23 cellular contexts compared by ENCODE assay signal in genomic region chr3:95521396-95521795, GRCh38.
"Had no signal": no experiment of that assay in that cellular context is flagged by ENCODE, and none has a peak within 500 bp of the region (broad histone marks: within the 10 kb centered on the region; RNA-seq: fewer than 3 reads in every experiment).

No MANE protein-coding gene starts in this region.

- H3K9ac ChIP-seq: neural progenitor cell had no signal

- H3K27ac ChIP-seq: coronary artery, esophagus squamous epithelium, left ventricle myocardium inferior, neural progenitor cell, spleen, thoracic aorta, vagina had no signal

- H3K36me3 Mint-ChIP-seq: activated CD4-positive, alpha-beta memory T cell treated with anti-CD3 and anti-CD28 coated beads for 36 hours; activated naive CD8-positive, alpha-beta T cell treated with anti-CD3 and anti-CD28 coated beads, Interleukin-2, amount 10 ng/mL, durations not matched to agents 7 days and 5 days; naive thymus-derived CD4-positive, alpha-beta T cell; neural progenitor cell; type B pancreatic cell had no signal

- H3K27me3 Mint-ChIP-seq: activated B cell treated with CpG ODN at 0.5 μM for 24 hours; activated CD4-positive, alpha-beta memory T cell treated with anti-CD3 and anti-CD28 coated beads for 36 hours; activated naive CD8-positive, alpha-beta T cell treated with anti-CD3 and anti-CD28 coated beads, Interleukin-2, amount 10 ng/mL, durations not matched to agents 7 days and 5 days; naive thymus-derived CD4-positive, alpha-beta T cell; progenitor cell of endocrine pancreas; type B pancreatic cell had no signal

- H3K36me3 ChIP-seq: esophagus squamous epithelium, left ventricle myocardium inferior, neural progenitor cell, spleen, thoracic aorta, vagina had no signal

- ATAC-seq: activated T-cell treated with anti-CD3 and anti-CD28 coated beads, Interleukin-2, amount 50 U/mL, for 72 hours; naive thymus-derived CD4-positive, alpha-beta T cell had no signal

- DNase-seq: activated B cell treated with CpG ODN at 0.5 μM for 24 hours; activated CD4-positive, alpha-beta memory T cell treated with anti-CD3 and anti-CD28 coated beads for 36 hours; activated CD4-positive, alpha-beta T cell treated with anti-CD3 and anti-CD28 coated beads for 4 hours; activated effector memory CD4-positive, alpha-beta T cell treated with Interleukin-2 at 50 U/mL for 16 hours; activated naive CD4-positive, alpha-beta T cell treated with anti-CD3 and anti-CD28 coated beads for 36 hours; activated naive CD8-positive, alpha-beta T cell treated with anti-CD3 and anti-CD28 coated beads, Interleukin-2, amount 10 ng/mL, durations not matched to agents 7 days and 5 days; activated T-cell treated with anti-CD3 and anti-CD28 coated beads, Interleukin-2, amount 50 U/mL, for 72 hours; amniotic stem cell; esophagus squamous epithelium; left ventricle myocardium inferior; naive thymus-derived CD4-positive, alpha-beta T cell; retina; spleen; stimulated activated CD4-positive, alpha-beta T cell treated with anti-CD3 and anti-CD28 coated beads, Interleukin-4, amount 100 ng/mL, for 1 hour; stimulated activated naive CD4-positive, alpha-beta T cell treated with Interleukin-2 at 50 U/mL for 16 hours; T1000 had no signal

- H3K9me3 ChIP-seq: esophagus squamous epithelium, left ventricle myocardium inferior, spleen, thoracic aorta, vagina had no signal

- H3K4me3 ChIP-seq: coronary artery, esophagus squamous epithelium, left ventricle myocardium inferior, neural progenitor cell, spleen, thoracic aorta, vagina had no signal

- H3K4me1 Mint-ChIP-seq: activated B cell treated with CpG ODN at 0.5 μM for 24 hours; activated naive CD8-positive, alpha-beta T cell treated with anti-CD3 and anti-CD28 coated beads, Interleukin-2, amount 10 ng/mL, durations not matched to agents 7 days and 5 days; naive thymus-derived CD4-positive, alpha-beta T cell; neural progenitor cell had no signal

- H3K4me1 ChIP-seq: esophagus squamous epithelium, left ventricle myocardium inferior, neural progenitor cell, spleen, vagina had no signal

- H3K9me3 Mint-ChIP-seq: activated naive CD8-positive, alpha-beta T cell treated with anti-CD3 and anti-CD28 coated beads, Interleukin-2, amount 10 ng/mL, durations not matched to agents 7 days and 5 days; activated T-cell treated with anti-CD3 and anti-CD28 coated beads, Interleukin-2, amount 50 U/mL, for 72 hours; naive thymus-derived CD4-positive, alpha-beta T cell; neural progenitor cell; type B pancreatic cell had no signal

- FAIRE-seq: bronchial epithelial cell had no signal

- H3K4me3 Mint-ChIP-seq: activated B cell treated with CpG ODN at 0.5 μM for 24 hours; activated CD4-positive, alpha-beta memory T cell treated with anti-CD3 and anti-CD28 coated beads for 36 hours; activated naive CD4-positive, alpha-beta T cell treated with anti-CD3 and anti-CD28 coated beads for 36 hours; activated naive CD8-positive, alpha-beta T cell treated with anti-CD3 and anti-CD28 coated beads, Interleukin-2, amount 10 ng/mL, durations not matched to agents 7 days and 5 days; activated T-cell treated with anti-CD3 and anti-CD28 coated beads, Interleukin-2, amount 50 U/mL, for 72 hours; naive thymus-derived CD4-positive, alpha-beta T cell; neural progenitor cell; type B pancreatic cell had no signal

- H3K27ac Mint-ChIP-seq: activated B cell treated with CpG ODN at 0.5 μM for 24 hours; activated CD4-positive, alpha-beta memory T cell treated with anti-CD3 and anti-CD28 coated beads for 36 hours; activated naive CD4-positive, alpha-beta T cell treated with anti-CD3 and anti-CD28 coated beads for 36 hours; activated naive CD8-positive, alpha-beta T cell treated with anti-CD3 and anti-CD28 coated beads, Interleukin-2, amount 10 ng/mL, durations not matched to agents 7 days and 5 days; activated T-cell treated with anti-CD3 and anti-CD28 coated beads, Interleukin-2, amount 50 U/mL, for 72 hours; naive thymus-derived CD4-positive, alpha-beta T cell; neural progenitor cell; progenitor cell of endocrine pancreas; type B pancreatic cell had no signal

- H3K27me3 ChIP-seq: esophagus squamous epithelium, neural progenitor cell, spleen, vagina had no signal
